In genomic region chrX:137305404-137305803, GRCh38 we compare ENCODE assay signal across 34 cellular contexts.
"Had no signal": no experiment of that assay in that cellular context is flagged by ENCODE, and none has a peak within 500 bp of the region (broad histone marks: within the 10 kb centered on the region; RNA-seq: fewer than 3 reads in every experiment).

No MANE protein-coding gene starts in this region.

- DNase-seq: Karpas-422, Kasumi-1, MG63, MM.1S, MV-4-11, NCI-H1048, NCI-H1092, NCI-H1092 treated with DMSO at 0.1 percent for 48 hours, NCI-H1105, NCI-H1105 treated with DMSO at 0.1 percent for 48 hours, NCI-H1417, NCI-H1417 treated with DMSO at 0.1 percent for 48 hours, NCI-H1436, NCI-H1436 treated with DMSO at 0.1 percent for 48 hours, NCI-H146, NCI-H1694, NCI-H1694 treated with DMSO at 0.1 percent for 48 hours, NCI-H187, NCI-H187 treated with DMSO at 0.1 percent for 48 hours, NCI-H1930, NCI-H2029, NCI-H2029 treated with DMSO at 0.1 percent for 48 hours, NCI-H2081, NCI-H2081 treated with DMSO at 0.1 percent for 48 hours, NCI-H2107, NCI-H2171, NCI-H2171 treated with DMSO at 0.1 percent for 48 hours, NCI-H2227 treated with DMSO at 0.1 percent for 48 hours, NCI-H226, NCI-H345, NCI-H446, NCI-H446 treated with DMSO at 0.1 percent for 48 hours, NCI-H510A treated with DMSO at 0.1 percent for 48 hours, NCI-H524 had no signal

- H3K9me3 ChIP-seq: MG63 had no signal

- H3K36me3 ChIP-seq: MG63 had no signal

- H3K4me3 ChIP-seq: MG63 had no signal

- H3K27me3 ChIP-seq: MG63 had no signal
